9 cellular contexts compared by ENCODE assay signal in genomic region chr19:53881482-53882390, GRCh38. TPM values are rescaled to one million over a fixed set of nuclear protein-coding genes. Genes with fewer than 3 reads are reported as not detected.
A peak's percentile ranks its signal among the peaks of the same experiment; 100 is the strongest.
DNase-seq lines count a peak whose midpoint lies in the region; ATAC-seq and TF ChIP-seq lines count a peak whose summit lies in the region.
"Had no signal": no experiment of that assay in that cellular context is flagged by ENCODE, and none has a peak within 500 bp of the region (broad histone marks: within the 10 kb centered on the region; RNA-seq: fewer than 3 reads in every experiment).

PRKCG (plus strand) TSS chr19:53882197; CDS start chr19:53882495, 298 bp downstream.

- H3K36me3 ChIP-seq in Panc1 (ENCODE audit: control insufficient read depth, insufficient read depth, low read length): no peaks in the 10 kb centered on the region

- DNase-seq in GM13977 (ENCODE audit: low spot score): peak; percentile 68
- DNase-seq in Panc1 (ENCODE audit: low read depth, low spot score): no peak
- DNase-seq in right cardiac atrium: peak; percentile 53 to 74 (median 72)
- DNase-seq in skeletal muscle cell (ENCODE audit: low read depth): no peak
- DNase-seq in NCI-H187 (lab: John Stamatoyannopoulos, UW): no peak

- H3K27me3 ChIP-seq in Panc1 (ENCODE audit: control insufficient read depth, insufficient read depth, low read length) (no peaks in the 10 kb centered on the region), right cardiac atrium (ENCODE audit: control insufficient read depth, insufficient read depth) (no peaks in the 10 kb centered on the region)

- BruUV-seq in Panc1 (replicated peaks; lab: Mats Ljungman, UMichigan): no TSS peak

- CTCF ChIA-PET in Panc1 (lab: Charles Lee): interaction anchor here (1.1 to 2.7 kb wide), 2 partner anchors 120 to 148 kb away, joined by 3 to 11 read pairs; no protein-coding TSS in a partner anchor

- 2% methylated on average over 49 of the region's 49 CpGs for WGBS in right cardiac atrium

- H3K9me3 Mint-ChIP-seq in activated naive CD4-positive, alpha-beta T cell treated with anti-CD3 and anti-CD28 coated beads, Interleukin-2, amount 50 U/mL, for 24 hours: no peaks in the 10 kb centered on the region

- H3K4me3 Mint-ChIP-seq in activated naive CD4-positive, alpha-beta T cell treated with anti-CD3 and anti-CD28 coated beads, Interleukin-2, amount 50 U/mL, for 24 hours: peak within 1 kb of the TSS; percentile 41

- intact Hi-C loops in Panc1 (cut with micrococcal nuclease; ENCODE audit: unreplicated experiment) (no loop called here), right cardiac atrium (cut with DNase I) (no loop called here)

- H3K27me3 Mint-ChIP-seq in activated naive CD4-positive, alpha-beta T cell treated with anti-CD3 and anti-CD28 coated beads, Interleukin-2, amount 50 U/mL, for 24 hours: peaks cover 11% of the 10 kb centered on the region

- H3K4me3 ChIP-seq in Panc1 (ENCODE audit: low read depth in 2 of 2, low read length in 2 of 2): peak within 1 kb of the TSS; percentile 51 to 73
- H3K4me3 ChIP-seq in right cardiac atrium (ENCODE audit: low read length): peak within 1 kb of the TSS; percentile 63
- H3K4me3 ChIP-seq in skeletal muscle cell (ENCODE audit: low read depth, low read length): peak within 1 kb of the TSS; percentile 42

- H3K27ac ChIP-seq in Panc1 (ENCODE audit: low read length) (peak within 1 kb of the TSS; percentile 78), right cardiac atrium (ENCODE audit: low read length) (no peak within 1 kb of the TSS)

- peaks cover 24% of the 10 kb centered on the region for H3K4me1 Mint-ChIP-seq in activated naive CD4-positive, alpha-beta T cell treated with anti-CD3 and anti-CD28 coated beads, Interleukin-2, amount 50 U/mL, for 24 hours

- H3K9me3 ChIP-seq in Panc1 (ENCODE audit: control insufficient read depth, insufficient read depth, low read depth, low read length): no peaks in the 10 kb centered on the region
- no peaks in the 10 kb centered on the region for H3K9me3 ChIP-seq in right cardiac atrium (ENCODE audit: control insufficient read depth, low read length)

- POLR2A ChIA-PET in Panc1 (lab: Charles Lee): interaction anchor here (0.8 kb wide), 1 partner anchor 11 kb away, joined by 20 read pairs; no protein-coding TSS in a partner anchor

- H3K36me3 Mint-ChIP-seq in activated naive CD4-positive, alpha-beta T cell treated with anti-CD3 and anti-CD28 coated beads, Interleukin-2, amount 50 U/mL, for 24 hours: peaks cover 3% of the 10 kb centered on the region

- TF ChIP-seq CTCF in GM13977 (IDR thresholded peaks at IDR 0.05; ENCODE audit: extremely low read depth, insufficient read depth, missing control alignments) (peak; percentile 64), Panc1 (IDR thresholded peaks at IDR 0.05) (peak; percentile 84; the same call in 1 of the 2 replicates)

- no peak within 1 kb of the TSS for H3K27ac Mint-ChIP-seq in activated naive CD4-positive, alpha-beta T cell treated with anti-CD3 and anti-CD28 coated beads, Interleukin-2, amount 50 U/mL, for 24 hours

- ATAC-seq in Panc1 (peak; percentile 46), right cardiac atrium (peak in 1 of 2 donors; percentile 12), HG02884 (IDR thresholded peaks at IDR 0.05; ENCODE audit: unreplicated experiment) (no peak), HG03025 (IDR thresholded peaks at IDR 0.05; ENCODE audit: low FRiP score, unreplicated experiment) (no peak)

- H3K4me1 ChIP-seq in Panc1 (ENCODE audit: control insufficient read depth, insufficient read depth, low read length): peaks cover 31% of the 10 kb centered on the region
- H3K4me1 ChIP-seq in right cardiac atrium (ENCODE audit: control insufficient read depth, insufficient read depth, low read length): peaks cover 4% of the 10 kb centered on the region

- in situ Hi-C loops in GM13977 (cut with MboI; ENCODE audit: low pct_unique_long_range_greater_than_20kb, low sequenced_read_pairs, unreplicated experiment): no loop called here
- in situ Hi-C loops in Panc1 (cut with HindIII; ENCODE audit: low pct_unique_long_range_greater_than_20kb, low sequenced_read_pairs): no loop called here

RNA-seq across cellular contexts. Expression of gene PRKCG, which starts in this region (rescaled TPM):
- total RNA-seq in Panc1 (2021; ENCODE audit: unreplicated experiment) (2.5 TPM), right cardiac atrium (not detected)
- polyA plus RNA-seq in Panc1 (2012; ENCODE audit: insufficient read length): 4.2 TPM
- 0.02 TPM for polyA plus RNA-seq in right cardiac atrium
- total RNA-seq: subcutaneous adipose tissue had no signal

Comparison
In these comparisons a context has a peak if more than half of its experiments do, and no peak if none do; other contexts are left out.
1. Peak in DNase-seq and H3K4me3 ChIP-seq in right cardiac atrium; RNA of the gene not detected or under 1 TPM.